Comparison of ENCODE assay signal across 9 cellular contexts in the genomic region with DNA sequence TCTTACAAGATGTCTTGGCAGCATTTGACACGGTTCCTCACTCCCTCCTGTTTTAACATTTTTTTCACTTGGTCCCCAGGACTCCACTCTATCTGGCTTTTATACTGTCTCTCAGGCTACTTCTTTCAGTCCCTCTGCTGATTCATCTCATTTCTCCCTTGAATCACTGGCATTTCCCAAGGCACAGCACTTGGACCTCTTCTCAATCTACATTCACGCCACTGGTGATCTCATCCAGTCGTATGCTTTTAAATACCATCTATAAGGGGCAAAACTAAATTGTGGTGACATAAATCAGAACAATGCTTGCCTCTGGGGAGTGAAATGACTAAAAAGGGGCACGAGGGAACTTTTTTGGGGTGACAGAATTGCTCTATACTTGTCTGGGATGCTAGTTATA. TPM values are rescaled to one million over a fixed set of nuclear protein-coding genes. Genes with fewer than 3 reads are reported as not detected.
DNase-seq lines count a peak whose midpoint lies in the region; ATAC-seq, FAIRE-seq and TF ChIP-seq lines count a peak whose summit lies in the region.
"Had no signal": no experiment of that assay in that cellular context is flagged by ENCODE, and none has a peak within 500 bp of the region (broad histone marks: within the 10 kb centered on the region; RNA-seq: fewer than 3 reads in every experiment).

No MANE protein-coding gene starts in this region.

- peak in 1 of 2 experiments; percentile 53; a peak in 1 of 4 replicates for TF ChIP-seq EP300 in GM12878 (IDR thresholded peaks at IDR 0.05; ENCODE audit: borderline replicate concordance in 1 of 2, control insufficient read depth in 1 of 2, low read depth in 2 of 2, low read length in 2 of 2)

- H3K27ac ChIP-seq in GM12878 (ENCODE audit: control insufficient read depth, insufficient read depth) (peak overlapping the region; percentile 64), colonic mucosa (no peak overlapping the region)

- RAD21 ChIA-PET in GM12878 (lab: Charles Lee; ENCODE audit: unreplicated experiment) = interaction anchor here (1.0 to 4.7 kb wide), 6 partner anchors 9 to 45 kb away, joined by 3 to 28 read pairs (median 4); no protein-coding TSS in a partner anchor

- no peaks in the 10 kb centered on the region; the same call in 2 of the 3 replicates for H3K9me3 ChIP-seq in GM12878 (replicated peaks; ENCODE audit: control insufficient read depth, insufficient read depth, low read length)
- no peaks in the 10 kb centered on the region for H3K9me3 ChIP-seq in colonic mucosa

- ATAC-seq in HG02610 (IDR thresholded peaks at IDR 0.05; ENCODE audit: unreplicated experiment) = peak; percentile 74
- ATAC-seq in GM12878 = peak; percentile 82
- no peak for ATAC-seq in HG02885 (IDR thresholded peaks at IDR 0.05; ENCODE audit: poor library complexity, unreplicated experiment)

- H2AFZ ChIP-seq in GM12878 (ENCODE audit: control insufficient read depth, low read depth, low read length) = no peak overlapping the region

- peak overlapping the region; percentile 58; the same call in 1 of the 2 replicates for H3K4me2 ChIP-seq in GM12878 (ENCODE audit: control insufficient read depth, insufficient read depth)

- CTCF ChIA-PET in GM12878 (lab: Yijun Ruan, JAX) = interaction anchor here (1.0 to 1.8 kb wide), 3 partner anchors 8 to 27 kb away, joined by 3 to 5 read pairs (median 3); no protein-coding TSS in a partner anchor

- POLR2A ChIA-PET in GM12878 (lab: Charles Lee) = interaction anchor here (1.1 to 2.6 kb wide), 4 partner anchors 10 to 27 kb away, joined by 3 to 20 read pairs (median 4); no protein-coding TSS in a partner anchor

- H3K9ac ChIP-seq in GM12878 (ENCODE audit: control insufficient read depth, insufficient read depth, low read length) = peak overlapping the region; percentile 25; the same call in 1 of the 2 replicates
- no peak overlapping the region for H3K9ac ChIP-seq in colonic mucosa (ENCODE audit: low read depth in 2 of 2, low read length in 2 of 2)

- no TSS peak for BruUV-seq in GM12878 (replicated peaks; lab: Mats Ljungman, UMichigan)

- in situ Hi-C loops in GM12878 (cut with MboI) = no loop called here

- TF ChIP-seq POLR2A in GM12878 (IDR thresholded peaks at IDR 0.05; ENCODE audit: low read depth, low read length) = no peak

- DNase-seq in GM06990 (ENCODE audit: extremely low read depth, insufficient read length) = peak; percentile 60
- DNase-seq in GM12878 (ENCODE audit: low read depth, low spot score) = no peak
- DNase-seq in non-pigmented ciliary epithelial cell (ENCODE audit: low read depth) = peak; percentile 70
- DNase-seq in cerebellar cortex (ENCODE audit: low spot score) = no peak
- no peak for DNase-seq in colonic mucosa
- DNase-seq: DMS79 treated with DMSO at 0.1 percent for 48 hours, small intestine had no signal

- no peak for TF ChIP-seq RAD21 in GM12878 (IDR thresholded peaks at IDR 0.05; ENCODE audit: insufficient read depth, low read depth, low read length)

- no peak for FAIRE-seq in GM12878 (lab: Jason Lieb, UNC)
- FAIRE-seq: small intestine had no signal

- no peak for TF ChIP-seq CTCF in GM06990 (IDR thresholded peaks at IDR 0.05; ENCODE audit: insufficient read depth, low read length, poor library complexity, severe bottlenecking)
- TF ChIP-seq CTCF in GM12878 (IDR thresholded peaks at IDR 0.05 in 2 of 3, conservative IDR thresholded peaks at IDR 0.05 in 1 of 3; ENCODE audit: control insufficient read depth in 2 of 3, extremely low read depth in 1 of 3, insufficient read depth in 1 of 3, low read depth in 3 of 3, low read length in 3 of 3) = no peak
- TF ChIP-seq CTCF in colonic mucosa (IDR thresholded peaks at IDR 0.05) = no peak

- no peak overlapping the region for H3K4me3 ChIP-seq in GM06990 (replicated peaks; ENCODE audit: low read depth, low read length)
- no peak overlapping the region for H3K4me3 ChIP-seq in GM12878
- H3K4me3 ChIP-seq in colonic mucosa = no peak overlapping the region

- H3K4me1 ChIP-seq in GM12878 (ENCODE audit: control insufficient read depth, insufficient read depth, low read length) (peaks cover 21% of the 10 kb centered on the region), colonic mucosa (no peaks in the 10 kb centered on the region)

- peaks cover 21% of the 10 kb centered on the region for H3K79me2 ChIP-seq in GM12878 (ENCODE audit: control insufficient read depth, insufficient read depth, low read length)

- intact Hi-C loops in GM12878 (cut with micrococcal nuclease; ENCODE audit: unreplicated experiment) (loop anchor here (1.0 kb wide), 1 partner anchor 23 kb away; no protein-coding TSS in a partner anchor), colonic mucosa (cut with DNase I) (no loop called here)

- 4% methylated on average over 4 of the region's 4 CpGs for WGBS in GM12878 (ENCODE audit: insufficient coverage, insufficient replicate concordance, low lambda C conversion rate, missing lambda C conversion rate)

- H3K36me3 ChIP-seq in GM06990 (ENCODE audit: control insufficient read depth, insufficient read depth, low read length) (peaks cover 4% of the 10 kb centered on the region), GM12878 (ENCODE audit: control insufficient read depth in 2 of 2, insufficient read depth in 2 of 2, low read length in 1 of 2) (peaks cover 4 to 5% of the 10 kb centered on the region in 2 experiments; a peak in 3 of 4 replicates), colonic mucosa (no peaks in the 10 kb centered on the region)

- no peaks in the 10 kb centered on the region for H3K27me3 ChIP-seq in GM06990 (replicated peaks; ENCODE audit: control insufficient read depth, insufficient read depth, low read length)
- no peaks in the 10 kb centered on the region for H3K27me3 ChIP-seq in GM12878 (replicated peaks in 1 of 2; ENCODE audit: control insufficient read depth in 2 of 2, insufficient read depth in 2 of 2, low read length in 1 of 2)
- no peaks in the 10 kb centered on the region for H3K27me3 ChIP-seq in colonic mucosa

- SMC1A ChIA-PET in GM12878 (lab: Charles Lee; ENCODE audit: uncharacterized antibody, unreplicated experiment) = interaction anchor here (0.6 to 4.9 kb wide), 14 partner anchors 8 to 102 kb away, joined by 3 to 19 read pairs (median 6); no protein-coding TSS in a partner anchor

- no peaks in the 10 kb centered on the region for H4K20me1 ChIP-seq in GM12878 (ENCODE audit: control insufficient read depth, insufficient read depth)

TF ChIP-seq in GM12878, 131 proteins besides CTCF, POLR2A, EP300 and RAD21 (continues in another document):
- TF ChIP-seq ETV6 (conservative IDR thresholded peaks at IDR 0.05 in 1 of 2, IDR thresholded peaks at IDR 0.05 in 1 of 2; ENCODE audit: borderline replicate concordance in 1 of 2, low read depth in 1 of 2) (peak in 1 of 2 experiments; percentile 40; a peak in 1 of 4 replicates), ASH2L (IDR thresholded peaks at IDR 0.05; ENCODE audit: borderline replicate concordance, low read depth) (no peak), RB1 (IDR thresholded peaks at IDR 0.05; ENCODE audit: borderline replicate concordance) (no peak), ZNF384 (IDR thresholded peaks at IDR 0.05; ENCODE audit: borderline replicate concordance, low read depth, low read length) (no peak), SIX5 (IDR thresholded peaks at IDR 0.05; ENCODE audit: low read depth, low read length, severe bottlenecking) (no peak), SMAD1 (IDR thresholded peaks at IDR 0.05; ENCODE audit: low read depth, partially characterized antibody) (no peak), FOXM1 (IDR thresholded peaks at IDR 0.05; ENCODE audit: low read depth, low read length) (peak; percentile 91; the same call in 1 of the 2 replicates)
- TF ChIP-seq, protein P1, sequence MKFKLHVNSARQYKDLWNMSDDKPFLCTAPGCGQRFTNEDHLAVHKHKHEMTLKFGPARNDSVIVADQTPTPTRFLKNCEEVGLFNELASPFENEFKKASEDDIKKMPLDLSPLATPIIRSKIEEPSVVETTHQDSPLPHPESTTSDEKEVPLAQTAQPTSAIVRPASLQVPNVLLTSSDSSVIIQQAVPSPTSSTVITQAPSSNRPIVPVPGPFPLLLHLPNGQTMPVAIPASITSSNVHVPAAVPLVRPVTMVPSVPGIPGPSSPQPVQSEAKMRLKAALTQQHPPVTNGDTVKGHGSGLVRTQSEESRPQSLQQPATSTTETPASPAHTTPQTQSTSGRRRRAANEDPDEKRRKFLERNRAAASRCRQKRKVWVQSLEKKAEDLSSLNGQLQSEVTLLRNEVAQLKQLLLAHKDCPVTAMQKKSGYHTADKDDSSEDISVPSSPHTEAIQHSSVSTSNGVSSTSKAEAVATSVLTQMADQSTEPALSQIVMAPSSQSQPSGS (IDR thresholded peaks at IDR 0.05; ENCODE audit: low read length) = peak; percentile 91

RNA-seq across cellular contexts. Expression of gene MAPKAP1, which starts 47.1 kb away (rescaled TPM):
- 256 and 276 TPM in 2 replicates for total RNA-seq in GM12878 (2013; cell fraction: nucleolus; rRNA removed)
- total RNA-seq in GM12878 (2014; rRNA removed) = 106 and 126 TPM in 2 replicates
- total RNA-seq in GM12878 (2014; rRNA removed; fragmentation: Illumina TruSeq; extraction: Trizol) = 78.0 and 83.0 TPM in 2 replicates
- total RNA-seq in GM12878 (2021) = 98.0 and 107 TPM in 2 replicates
- 45.0 TPM for polyA plus RNA-seq in GM12878 (2011; ENCODE audit: low read depth)
- polyA plus RNA-seq in GM12878 (2011; rRNA removed) = 159 and 188 TPM in 2 replicates
- 130 and 173 TPM in 2 replicates for polyA plus RNA-seq in GM12878 (2011; cell fraction: cytosol; rRNA removed)
- polyA plus RNA-seq in GM12878 (2011; cell fraction: nucleus; rRNA removed) = 145 and 148 TPM in 2 replicates
- polyA plus RNA-seq in GM12878 (2012) = 56.7 and 64.6 TPM in 2 replicates
- polyA plus RNA-seq in GM12878 (2014; fragmentation: Illumina TruSeq; extraction: Trizol) = 111 and 113 TPM in 2 replicates
- 10 to 100 TPM in 1 of 2 experiments, 1 to 10 TPM in 1; 5.1 to 11.7 TPM for polyA plus RNA-seq in GM12878 (2014; fragmentation: Nextera tagmentation; extraction: Ambion mirVana)
- polyA plus RNA-seq in GM12878 (2014; rRNA removed) = 94.5 and 109 TPM in 2 replicates
- polyA plus RNA-seq in GM12878 (2016; fragmentation: Nextera tagmentation; extraction: Ambion mirVana) = 100 to 1,000 TPM; 102 to 111 TPM
- polyA minus RNA-seq in GM12878 (2011; rRNA and poly(A)+ RNA removed) = 175 and 230 TPM in 2 replicates
- 27.7 and 30.5 TPM in 2 replicates for polyA minus RNA-seq in GM12878 (2011; cell fraction: cytosol; rRNA and poly(A)+ RNA removed)
- 143 and 252 TPM in 2 replicates for polyA minus RNA-seq in GM12878 (2011; cell fraction: nucleus; rRNA and poly(A)+ RNA removed)
- 10 to 100 TPM; 54.9 to 70.1 TPM for total RNA-seq in colonic mucosa

Comparison
In these comparisons a context has a peak if more than half of its experiments do, and no peak if none do; other contexts are left out.
1. DNase-seq: peak in GM06990 (single experiment) and non-pigmented ciliary epithelial cell (single experiment); none in GM12878 (single experiment), cerebellar cortex (single experiment) and colonic mucosa (single experiment).